20 cellular contexts compared by ENCODE assay signal in genomic region chrX:123277821-123278220, GRCh38.
A peak's percentile ranks its signal among the peaks of the same experiment; 100 is the strongest.
DNase-seq lines count a peak whose midpoint lies in the region; ATAC-seq and TF ChIP-seq lines count a peak whose summit lies in the region.
"Had no signal": no experiment of that assay in that cellular context is flagged by ENCODE, and none has a peak within 500 bp of the region (broad histone marks: within the 10 kb centered on the region; RNA-seq: fewer than 3 reads in every experiment).

No MANE protein-coding gene starts in this region.

- no peaks in the 10 kb centered on the region for H3K4me1 ChIP-seq in neural progenitor cell

- no peaks in the 10 kb centered on the region for H3K4me1 Mint-ChIP-seq in neural progenitor cell
- H3K4me1 Mint-ChIP-seq: T-helper 17 cell had no signal

- H3K36me3 ChIP-seq in neural progenitor cell: no peaks in the 10 kb centered on the region

- no peaks in the 10 kb centered on the region for H3K9me3 Mint-ChIP-seq in neural progenitor cell
- H3K9me3 Mint-ChIP-seq: CD8-positive, alpha-beta T cell had no signal

- no peak for TF ChIP-seq CTCF in neural progenitor cell (IDR thresholded peaks at IDR 0.05)

- no peaks in the 10 kb centered on the region for H3K27me3 ChIP-seq in neural progenitor cell

- ATAC-seq in GM19351 (IDR thresholded peaks at IDR 0.05; ENCODE audit: unreplicated experiment): peak; percentile 69
- ATAC-seq: CD8-positive, alpha-beta T cell; PC-3; T-helper 17 cell had no signal

- no peaks in the 10 kb centered on the region for H3K36me3 Mint-ChIP-seq in neural progenitor cell
- H3K36me3 Mint-ChIP-seq: CD8-positive, alpha-beta T cell had no signal

- peak; percentile 57 for DNase-seq in DMS153 (lab: John Stamatoyannopoulos, UW)
- DNase-seq in DMS153 treated with DMSO at 0.1 percent for 48 hours (lab: John Stamatoyannopoulos, UW; ENCODE audit: unreplicated experiment): no peak
- DNase-seq in NCI-H69 (lab: John Stamatoyannopoulos, UW): peak; percentile 11
- DNase-seq in neural progenitor cell (ENCODE audit: low spot score): peak; percentile 3
- DNase-seq in foreskin melanocyte: no peak
- no peak for DNase-seq in NCI-H1694 treated with DMSO at 0.1 percent for 48 hours (lab: John Stamatoyannopoulos, UW)
- DNase-seq in COR-L47 (lab: John Stamatoyannopoulos, UW): no peak
- DNase-seq: 8988T; CD8-positive, alpha-beta T cell; GM23248; NCI-H1105 treated with DMSO at 0.1 percent for 48 hours; NCI-H1930; NCI-H2171 treated with DMSO at 0.1 percent for 48 hours; NCI-H446 treated with DMSO at 0.1 percent for 48 hours; NCI-H774; PC-3; T-helper 17 cell had no signal

- H3K27me3 Mint-ChIP-seq in neural progenitor cell (ENCODE audit: insufficient read depth, low read depth): peaks cover under 1% of the 10 kb centered on the region
- H3K27me3 Mint-ChIP-seq: T-helper 17 cell had no signal

- no peak overlapping the region for H3K27ac ChIP-seq in neural progenitor cell
- H3K27ac ChIP-seq: GM23248, HL-60, RWPE1 had no signal

- H3K4me3 Mint-ChIP-seq in neural progenitor cell: no peak overlapping the region
- H3K4me3 Mint-ChIP-seq: CD8-positive, alpha-beta T cell; T-helper 17 cell had no signal

- no peak overlapping the region for H3K4me2 ChIP-seq in neural progenitor cell

- no peak overlapping the region for H3K9ac ChIP-seq in neural progenitor cell
- H3K9ac ChIP-seq: GM23248 had no signal

- H2AFZ ChIP-seq in neural progenitor cell (replicated peaks): no peak overlapping the region
- H2AFZ ChIP-seq: GM23248 had no signal

- no peak overlapping the region for H3K27ac Mint-ChIP-seq in neural progenitor cell
- H3K27ac Mint-ChIP-seq: CD8-positive, alpha-beta T cell; T-helper 17 cell had no signal

- H3K4me3 ChIP-seq in neural progenitor cell: no peak overlapping the region
- H3K4me3 ChIP-seq: GM23248 had no signal

- H4K20me1 ChIP-seq in neural progenitor cell (ENCODE audit: low read depth): no peaks in the 10 kb centered on the region

- peaks cover 4% of the 10 kb centered on the region for H3K9me3 ChIP-seq in neural progenitor cell (ENCODE audit: low read depth)

- H3F3A ChIP-seq in neural progenitor cell (ENCODE audit: low read depth): no peaks in the 10 kb centered on the region

- no peaks in the 10 kb centered on the region for H3K79me2 ChIP-seq in neural progenitor cell (ENCODE audit: low read depth)

Comparison
In these comparisons a context has a peak if more than half of its experiments do, and no peak if none do; other contexts are left out.
1. DNase-seq: peak in DMS153 (single experiment), NCI-H69 (single experiment) and neural progenitor cell (single experiment); none in DMS153 treated with DMSO at 0.1 percent for 48 hours (single experiment), foreskin melanocyte (single experiment), NCI-H1694 treated with DMSO at 0.1 percent for 48 hours (single experiment) and COR-L47 (single experiment).